In genomic region chr13:40664100-40665060, GRCh38 we compare ENCODE assay signal across 7 cellular contexts. TPM values are rescaled to one million over a fixed set of nuclear protein-coding genes. Genes with fewer than 3 reads are reported as not detected.
DNase-seq lines count a peak whose midpoint lies in the region; ATAC-seq and TF ChIP-seq lines count a peak whose summit lies in the region.

No MANE protein-coding gene starts in this region.

- peaks cover 63% of the 10 kb centered on the region for H3K36me3 Mint-ChIP-seq in MCF 10A (ENCODE audit: insufficient read depth, unreplicated experiment)

- peaks cover 26% of the 10 kb centered on the region for H3K4me1 Mint-ChIP-seq in MCF 10A (ENCODE audit: insufficient read depth, unreplicated experiment)

- no TSS peak for BruUV-seq in MCF 10A (replicated peaks; lab: Mats Ljungman, UMichigan)

- CTCF ChIA-PET in MCF 10A (lab: Yijun Ruan, JAX): interaction anchor here (0.6 to 1.0 kb wide), 2 partner anchors 473 to 474 kb away, joined by 3 read pairs; no protein-coding TSS in a partner anchor

- TF ChIP-seq CTCF in VCaP (conservative IDR thresholded peaks at IDR 0.05): no peak
- no peak for TF ChIP-seq CTCF in MCF 10A (IDR thresholded peaks at IDR 0.05; ENCODE audit: unreplicated experiment)

- H3K27me3 Mint-ChIP-seq in MCF 10A (ENCODE audit: insufficient read depth, unreplicated experiment): no peaks in the 10 kb centered on the region

- DNase-seq in MCF 10A (ENCODE audit: unreplicated experiment) (peak; percentile 64), islet precursor cell (peak; percentile 86), NCI-H345 (lab: John Stamatoyannopoulos, UW) (no peak)
- peak; percentile 65 for DNase-seq in stimulated activated CD4-positive, alpha-beta T cell treated with anti-CD3 and anti-CD28 coated beads, Interleukin-12 subunit alpha, Interleukin-12 subunit beta, amount 100 ng/mL, for 4 hours

- POLR2A ChIA-PET in MCF 10A (lab: Yijun Ruan, JAX): interaction anchor here (0.6 to 4.8 kb wide), 36 partner anchors 8 to 952 kb away, joined by 3 to 54 read pairs (median 4); no protein-coding TSS in a partner anchor

- ATAC-seq in GM19025 (IDR thresholded peaks at IDR 0.05; ENCODE audit: low read depth, unreplicated experiment) (peak; percentile 23), HG03432 (IDR thresholded peaks at IDR 0.05; ENCODE audit: unreplicated experiment) (peak; percentile 34)

- peak overlapping the region; percentile 89 for H3K27ac Mint-ChIP-seq in MCF 10A (ENCODE audit: low read depth, unreplicated experiment)

- H3K9me3 Mint-ChIP-seq in MCF 10A (ENCODE audit: unreplicated experiment): no peaks in the 10 kb centered on the region

- H3K27ac ChIP-seq in VCaP: peak overlapping the region; percentile 62; the same call in 1 of the 2 replicates

- intact Hi-C loops in MCF 10A (cut with micrococcal nuclease): loop anchor here (2.0 to 10.0 kb wide), 8 partner anchors 47 to 882 kb away; no protein-coding TSS in a partner anchor

- H3K4me3 Mint-ChIP-seq in MCF 10A (ENCODE audit: unreplicated experiment): peak overlapping the region; percentile 90

RNA-seq across cellular contexts. Expression of gene FOXO1, which starts 2.1 kb away (rescaled TPM):
- 37.1 and 37.7 TPM in 2 replicates for total RNA-seq in MCF 10A (2022)
